ENCODE assay signal across 12 cellular contexts in the genomic region with DNA sequence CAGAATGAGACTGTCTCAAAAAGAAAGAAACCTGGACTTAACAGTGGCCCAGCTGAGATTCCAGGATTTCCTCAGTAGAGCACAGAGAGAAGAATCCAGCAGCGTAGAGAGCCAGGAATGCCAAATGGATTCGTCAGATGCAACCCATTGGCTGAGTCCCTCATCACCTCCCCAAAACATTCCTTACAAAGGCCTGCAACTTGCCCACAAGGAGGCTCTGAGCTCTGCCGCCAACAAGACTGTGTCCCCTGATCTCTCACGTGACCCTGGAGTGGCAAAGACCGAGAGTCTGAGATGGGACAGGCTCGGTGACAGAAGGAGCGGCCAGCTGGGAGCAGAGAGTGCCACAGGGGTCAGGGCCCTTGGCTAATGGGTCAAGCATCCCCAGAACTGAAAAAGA. TPM values are rescaled to one million over a fixed set of nuclear protein-coding genes. Genes with fewer than 3 reads are reported as not detected.
DNase-seq lines count a peak whose midpoint lies in the region; ATAC-seq and TF ChIP-seq lines count a peak whose summit lies in the region.
"Had no signal": no experiment of that assay in that cellular context is flagged by ENCODE, and none has a peak within 500 bp of the region (broad histone marks: within the 10 kb centered on the region; RNA-seq: fewer than 3 reads in every experiment).

No MANE protein-coding gene starts in this region.

- H3K36me3 Mint-ChIP-seq in CD14-positive monocyte: no peaks in the 10 kb centered on the region
- no peaks in the 10 kb centered on the region for H3K36me3 Mint-ChIP-seq in activated CD8-positive, alpha-beta T cell treated with anti-CD3 and anti-CD28 coated beads for 36 hours (ENCODE audit: low read depth)
- no peaks in the 10 kb centered on the region for H3K36me3 Mint-ChIP-seq in natural killer cell treated with Interleukin-12 subunit alpha and Interleukin-12 subunit beta and Interleukin-15 and Interleukin-18, amount 100 ng/mL, for 72 hours
- H3K36me3 Mint-ChIP-seq: activated naive CD8-positive, alpha-beta T cell treated with anti-CD3 and anti-CD28 coated beads, Interleukin-2, amount 10 ng/mL, durations not matched to agents 7 days and 5 days had no signal

- POLR2A ChIA-PET in activated CD8-positive, alpha-beta T cell treated with anti-CD3 and anti-CD28 coated beads for 36 hours (lab: Charles Lee): interaction anchor here (0.6 kb wide), 1 partner anchor 114 kb away, joined by 3 read pairs; no protein-coding TSS in a partner anchor

- no peak overlapping the region for H3K4me3 Mint-ChIP-seq in CD14-positive monocyte
- H3K4me3 Mint-ChIP-seq in activated CD8-positive, alpha-beta T cell treated with anti-CD3 and anti-CD28 coated beads for 36 hours: no peak overlapping the region
- no peak overlapping the region for H3K4me3 Mint-ChIP-seq in natural killer cell treated with Interleukin-12 subunit alpha and Interleukin-12 subunit beta and Interleukin-15 and Interleukin-18, amount 100 ng/mL, for 72 hours
- H3K4me3 Mint-ChIP-seq: activated naive CD8-positive, alpha-beta T cell treated with anti-CD3 and anti-CD28 coated beads, Interleukin-2, amount 10 ng/mL, durations not matched to agents 7 days and 5 days had no signal

- CTCF ChIA-PET in activated CD8-positive, alpha-beta T cell treated with anti-CD3 and anti-CD28 coated beads for 36 hours (lab: Charles Lee): interaction anchor here (1.6 kb wide), 1 partner anchor 117 kb away, joined by 5 read pairs; no protein-coding TSS in a partner anchor

- DNase-seq in CD14-positive monocyte (ENCODE audit: low spot score) (peak; percentile 24), NT2/D1 (ENCODE audit: low read depth, low spot score) (peak; percentile 52), esophagus squamous epithelium (lab: John Stamatoyannopoulos, UW) (no peak), osteoblast (ENCODE audit: insufficient read length, low spot score, missing footprints) (peak; percentile 100)
- DNase-seq in activated CD8-positive, alpha-beta T cell treated with anti-CD3 and anti-CD28 coated beads for 36 hours: no peak
- no peak for DNase-seq in natural killer cell treated with Interleukin-12 subunit alpha and Interleukin-12 subunit beta and Interleukin-15 and Interleukin-18, amount 100 ng/mL, for 72 hours (ENCODE audit: low spot score)
- no peak for DNase-seq in activated CD8-positive, alpha-beta memory T cell treated with anti-CD3 and anti-CD28 coated beads for 24 hours
- DNase-seq: activated naive CD8-positive, alpha-beta T cell treated with anti-CD3 and anti-CD28 coated beads, Interleukin-2, amount 10 ng/mL, durations not matched to agents 7 days and 5 days; DND-41; NCI-H2081; stimulated activated naive CD4-positive, alpha-beta T cell had no signal

- no peaks in the 10 kb centered on the region for H4K20me1 ChIP-seq in osteoblast (ENCODE audit: insufficient read depth, low read length)

- peak overlapping the region; percentile 67 for H3K4me2 ChIP-seq in osteoblast (ENCODE audit: insufficient read depth, low read length)

- H3K9me3 ChIP-seq in NT2/D1 (ENCODE audit: insufficient read depth, low read length): peaks cover 3% of the 10 kb centered on the region; the same call in 1 of the 2 replicates
- no peaks in the 10 kb centered on the region for H3K9me3 ChIP-seq in esophagus squamous epithelium
- no peaks in the 10 kb centered on the region for H3K9me3 ChIP-seq in osteoblast (ENCODE audit: low read depth, low read length)

- no peak overlapping the region for H3K27ac Mint-ChIP-seq in CD14-positive monocyte
- H3K27ac Mint-ChIP-seq in activated CD8-positive, alpha-beta T cell treated with anti-CD3 and anti-CD28 coated beads for 36 hours: no peak overlapping the region
- no peak overlapping the region for H3K27ac Mint-ChIP-seq in natural killer cell treated with Interleukin-12 subunit alpha and Interleukin-12 subunit beta and Interleukin-15 and Interleukin-18, amount 100 ng/mL, for 72 hours
- H3K27ac Mint-ChIP-seq: activated naive CD8-positive, alpha-beta T cell treated with anti-CD3 and anti-CD28 coated beads, Interleukin-2, amount 10 ng/mL, durations not matched to agents 7 days and 5 days had no signal

- peaks cover 31% of the 10 kb centered on the region for H3K4me1 Mint-ChIP-seq in CD14-positive monocyte
- peaks cover 17% of the 10 kb centered on the region for H3K4me1 Mint-ChIP-seq in activated CD8-positive, alpha-beta T cell treated with anti-CD3 and anti-CD28 coated beads for 36 hours (ENCODE audit: low read depth)
- H3K4me1 Mint-ChIP-seq in natural killer cell treated with Interleukin-12 subunit alpha and Interleukin-12 subunit beta and Interleukin-15 and Interleukin-18, amount 100 ng/mL, for 72 hours (ENCODE audit: low read depth in 2 of 2): peaks cover 8 to 11% of the 10 kb centered on the region in 2 donors

- H3K36me3 ChIP-seq in NT2/D1 (ENCODE audit: insufficient read depth, insufficient read length, low read length): no peaks in the 10 kb centered on the region
- no peaks in the 10 kb centered on the region for H3K36me3 ChIP-seq in esophagus squamous epithelium
- H3K36me3 ChIP-seq in osteoblast (ENCODE audit: insufficient read depth, low read length): no peaks in the 10 kb centered on the region

- H3K9ac ChIP-seq in NT2/D1 (ENCODE audit: insufficient read length, low read depth): peak overlapping the region; percentile 3

- no peaks in the 10 kb centered on the region for H3K79me2 ChIP-seq in osteoblast (ENCODE audit: insufficient read depth, low read length)

- H3K9me3 Mint-ChIP-seq in CD14-positive monocyte: peaks cover 0 to 1% (median 0%) of the 10 kb centered on the region in 7 donors
- no peaks in the 10 kb centered on the region for H3K9me3 Mint-ChIP-seq in activated CD8-positive, alpha-beta T cell treated with anti-CD3 and anti-CD28 coated beads for 36 hours
- H3K9me3 Mint-ChIP-seq in natural killer cell treated with Interleukin-12 subunit alpha and Interleukin-12 subunit beta and Interleukin-15 and Interleukin-18, amount 100 ng/mL, for 72 hours: no peaks in the 10 kb centered on the region
- H3K9me3 Mint-ChIP-seq: activated naive CD8-positive, alpha-beta T cell treated with anti-CD3 and anti-CD28 coated beads, Interleukin-2, amount 10 ng/mL, durations not matched to agents 7 days and 5 days had no signal

- WGBS in esophagus squamous epithelium, 2 donors: 63 to 70% methylated on average over 7 of the region's 7 CpGs

- intact Hi-C loops in CD14-positive monocyte (cut with micrococcal nuclease) (loop anchor here in 1 of 2 donors (5.0 to 10.0 kb wide), 2 partner anchors 120 to 407 kb away; no protein-coding TSS in a partner anchor), esophagus squamous epithelium (cut with DNase I) (loop anchor here (10.0 kb wide), 1 partner anchor 120 kb away; no protein-coding TSS in a partner anchor)
- intact Hi-C loops in activated CD8-positive, alpha-beta T cell treated with anti-CD3 and anti-CD28 coated beads for 36 hours (cut with micrococcal nuclease): loop anchor here (5.0 kb wide), 1 partner anchor 557 kb away; no protein-coding TSS in a partner anchor

- H3K4me1 ChIP-seq in NT2/D1 (ENCODE audit: insufficient read depth, insufficient read length): peaks cover 15% of the 10 kb centered on the region
- peaks cover 12 to 55% (median 13%) of the 10 kb centered on the region in 3 donors for H3K4me1 ChIP-seq in esophagus squamous epithelium
- H3K4me1 ChIP-seq in osteoblast (ENCODE audit: insufficient read depth, low read length): peaks cover 17% of the 10 kb centered on the region

- no peak for ATAC-seq in activated CD8-positive, alpha-beta T cell treated with anti-CD3 and anti-CD28 coated beads for 36 hours
- no peak for ATAC-seq in natural killer cell treated with Interleukin-12 subunit alpha and Interleukin-12 subunit beta and Interleukin-15 and Interleukin-18, amount 100 ng/mL, for 72 hours
- no peak for ATAC-seq in GM18858 (IDR thresholded peaks at IDR 0.05; ENCODE audit: unreplicated experiment)

- H2AFZ ChIP-seq in osteoblast (ENCODE audit: low read length): peak overlapping the region; percentile 83

- TF ChIP-seq CTCF in CD14-positive monocyte (IDR thresholded peaks at IDR 0.05): no peak
- no peak for TF ChIP-seq CTCF in esophagus squamous epithelium (IDR thresholded peaks at IDR 0.05)
- peak; percentile 50 for TF ChIP-seq CTCF in osteoblast (IDR thresholded peaks at IDR 0.05; ENCODE audit: extremely low read depth, low read depth, low read length)
- no peak for TF ChIP-seq CTCF in activated CD8-positive, alpha-beta T cell treated with anti-CD3 and anti-CD28 coated beads for 36 hours (IDR thresholded peaks at IDR 0.05)

- TF ChIP-seq POLR2A in esophagus squamous epithelium (IDR thresholded peaks at IDR 0.05): no peak

- peaks cover 13 to 28% (median 19%) of the 10 kb centered on the region in 3 donors for H3K27me3 Mint-ChIP-seq in CD14-positive monocyte (ENCODE audit: low read depth in 3 of 3)
- H3K27me3 Mint-ChIP-seq in activated CD8-positive, alpha-beta T cell treated with anti-CD3 and anti-CD28 coated beads for 36 hours: peaks cover 10% of the 10 kb centered on the region
- peaks cover 8 to 11% of the 10 kb centered on the region in 2 donors for H3K27me3 Mint-ChIP-seq in natural killer cell treated with Interleukin-12 subunit alpha and Interleukin-12 subunit beta and Interleukin-15 and Interleukin-18, amount 100 ng/mL, for 72 hours

- no peak overlapping the region for H3K4me3 ChIP-seq in NT2/D1 (ENCODE audit: insufficient read length, low read depth)
- H3K4me3 ChIP-seq in esophagus squamous epithelium: no peak overlapping the region
- peak overlapping the region; percentile 18 for H3K4me3 ChIP-seq in osteoblast (ENCODE audit: insufficient read depth, low read length)

- H3K27ac ChIP-seq in esophagus squamous epithelium (peak overlapping the region; percentile 30 to 67 (median 46)), osteoblast (ENCODE audit: low read depth, low read length) (peak overlapping the region; percentile 42)

- H3K27me3 ChIP-seq in NT2/D1 (ENCODE audit: insufficient read depth, insufficient read length) (peaks cover 20% of the 10 kb centered on the region), esophagus squamous epithelium (peaks cover 0 to 30% (median 0%) of the 10 kb centered on the region in 4 donors), osteoblast (ENCODE audit: insufficient read depth, low read length) (no peaks in the 10 kb centered on the region)

RNA-seq across cellular contexts. Expression of a gene that starts 6.9 kb away (rescaled TPM):
- polyA plus RNA-seq in CD14-positive monocyte: 10 to 100 TPM; 44.1 to 44.8 TPM
- total RNA-seq in esophagus squamous epithelium (10 to 100 TPM; 16.7 to 23.8 (median 22.1) TPM), osteoblast (21.4 and 21.8 TPM in 2 replicates)
- 10 to 100 TPM; 13.9 to 16.7 TPM for total RNA-seq in activated CD8-positive, alpha-beta T cell treated with anti-CD3 and anti-CD28 coated beads for 36 hours
- 10 to 100 TPM; 33.1 to 43.7 TPM for total RNA-seq in natural killer cell treated with Interleukin-12 subunit alpha and Interleukin-12 subunit beta and Interleukin-15 and Interleukin-18, amount 100 ng/mL, for 72 hours

RNA-seq across cellular contexts. Expression of a gene that starts 50.2 kb away (rescaled TPM):
- 10 to 100 TPM in 1 of 2 donors, 1 to 10 TPM in 1; 8.6 to 11.2 TPM for polyA plus RNA-seq in CD14-positive monocyte
- total RNA-seq in esophagus squamous epithelium: 100 to 1,000 TPM in 3 of 4 donors, 10 to 100 TPM in 1; 87.8 to 175 (median 105) TPM
- total RNA-seq in osteoblast: 15.6 and 19.4 TPM in 2 replicates
- total RNA-seq in activated CD8-positive, alpha-beta T cell treated with anti-CD3 and anti-CD28 coated beads for 36 hours: 1 to 10 TPM; 5.9 to 6.3 TPM
- 1 to 10 TPM; 7.3 to 9.6 TPM for total RNA-seq in natural killer cell treated with Interleukin-12 subunit alpha and Interleukin-12 subunit beta and Interleukin-15 and Interleukin-18, amount 100 ng/mL, for 72 hours

Comparison
In these comparisons a context has a peak if more than half of its experiments do, and no peak if none do; other contexts are left out.
1. DNase-seq: peak in CD14-positive monocyte (single experiment), NT2/D1 (single experiment) and osteoblast (single experiment); none in esophagus squamous epithelium (single experiment), activated CD8-positive, alpha-beta T cell treated with anti-CD3 and anti-CD28 coated beads for 36 hours (single experiment), natural killer cell treated with Interleukin-12 subunit alpha and Interleukin-12 subunit beta and Interleukin-15 and Interleukin-18, amount 100 ng/mL, for 72 hours (single experiment) and activated CD8-positive, alpha-beta memory T cell treated with anti-CD3 and anti-CD28 coated beads for 24 hours (single experiment).